ENCODE assay signal across 13 cellular contexts in genomic region chr1:30742963-30743559, GRCh38. TPM values are rescaled to one million over a fixed set of nuclear protein-coding genes. Genes with fewer than 3 reads are reported as not detected.
DNase-seq lines count a peak whose midpoint lies in the region; ATAC-seq and TF ChIP-seq lines count a peak whose summit lies in the region.
"Had no signal": no experiment of that assay in that cellular context is flagged by ENCODE, and none has a peak within 500 bp of the region (broad histone marks: within the 10 kb centered on the region; RNA-seq: fewer than 3 reads in every experiment).

No MANE protein-coding gene starts in this region.

- CTCF ChIA-PET in HEK293 (lab: Yijun Ruan, JAX): interaction anchor here (0.8 to 2.0 kb wide), 3 partner anchors 23 to 36 kb away, joined by 3 to 10 read pairs (median 4); no protein-coding TSS in a partner anchor
- CTCF ChIA-PET in activated CD8-positive, alpha-beta T cell treated with anti-CD3 and anti-CD28 coated beads for 36 hours (lab: Charles Lee): interaction anchor here (2.1 to 9.2 kb wide), 7 partner anchors 10 to 40 kb away, joined by 9 to 80 read pairs (median 20); partner anchors contain the start of gene LAPTM5

- no peak overlapping the region for H3K27ac ChIP-seq in HEK293 (ENCODE audit: extremely low read depth, low read depth, low read length)
- H3K27ac ChIP-seq: 22Rv1 had no signal

- H3K4me1 Mint-ChIP-seq in activated CD8-positive, alpha-beta T cell treated with anti-CD3 and anti-CD28 coated beads for 36 hours (ENCODE audit: low read depth): peaks cover 95% of the 10 kb centered on the region
- peaks cover 64 to 100% (median 98%) of the 10 kb centered on the region in 4 donors for H3K4me1 Mint-ChIP-seq in naive thymus-derived CD8-positive, alpha-beta T cell

- DNase-seq in NCI-H2171 treated with DMSO at 0.1 percent for 48 hours (lab: John Stamatoyannopoulos, UW): peak; percentile 64
- DNase-seq in NCI-H2171 (lab: John Stamatoyannopoulos, UW): no peak
- DNase-seq in activated CD8-positive, alpha-beta T cell treated with anti-CD3 and anti-CD28 coated beads for 36 hours: no peak
- no peak for DNase-seq in naive thymus-derived CD8-positive, alpha-beta T cell
- no peak for DNase-seq in globus pallidus (ENCODE audit: low spot score)
- no peak for DNase-seq in head of caudate nucleus
- DNase-seq: NCI-H2029 treated with DMSO at 0.1 percent for 48 hours, SIG-M5 had no signal

- H3K36me3 Mint-ChIP-seq in activated CD8-positive, alpha-beta T cell treated with anti-CD3 and anti-CD28 coated beads for 36 hours (ENCODE audit: low read depth): peaks cover 75% of the 10 kb centered on the region
- peaks cover 4 to 59% (median 29%) of the 10 kb centered on the region in 3 donors for H3K36me3 Mint-ChIP-seq in naive thymus-derived CD8-positive, alpha-beta T cell

- ATAC-seq in activated CD8-positive, alpha-beta T cell treated with anti-CD3 and anti-CD28 coated beads for 36 hours: no peak
- no peak for ATAC-seq in naive thymus-derived CD8-positive, alpha-beta T cell
- no peak for ATAC-seq in HG02642 (IDR thresholded peaks at IDR 0.05; ENCODE audit: poor library complexity, unreplicated experiment)

- no peaks in the 10 kb centered on the region for H3K36me3 ChIP-seq in HEK293 (ENCODE audit: control insufficient read depth in 2 of 2, insufficient read depth in 1 of 2, low read length in 2 of 2)

- POLR2A ChIA-PET in HEK293 (lab: Yijun Ruan, JAX): interaction anchor here (0.5 kb wide), 1 partner anchor 1346 kb away, joined by 3 read pairs; no protein-coding TSS in a partner anchor
- POLR2A ChIA-PET in activated CD8-positive, alpha-beta T cell treated with anti-CD3 and anti-CD28 coated beads for 36 hours (lab: Charles Lee): interaction anchor here (0.9 to 36.3 kb wide), 8 partner anchors 8 to 37 kb away, joined by 3 to 671 read pairs (median 5); partner anchors contain the start of gene LAPTM5
- POLR2A ChIA-PET in naive thymus-derived CD8-positive, alpha-beta T cell (lab: Charles Lee): interaction anchor here (0.6 to 41.4 kb wide), 6 partner anchors 5 to 1637 kb away, joined by 3 to 1432 read pairs (median 14); partner anchors contain the start of genes LAPTM5 and MATN1

- TF ChIP-seq CTCF in HEK293 (tag by site-specific recombination; IDR thresholded peaks at IDR 0.05): no peak
- no peak for TF ChIP-seq CTCF in activated CD8-positive, alpha-beta T cell treated with anti-CD3 and anti-CD28 coated beads for 36 hours (IDR thresholded peaks at IDR 0.05)

- peak overlapping the region; percentile 98 for H3K27ac Mint-ChIP-seq in activated CD8-positive, alpha-beta T cell treated with anti-CD3 and anti-CD28 coated beads for 36 hours
- H3K27ac Mint-ChIP-seq in naive thymus-derived CD8-positive, alpha-beta T cell: peak overlapping the region; percentile 90 to 99 (median 99)

- H3K4me3 ChIP-seq in HEK293 (ENCODE audit: low read depth, low read length): no peak overlapping the region

- no peaks in the 10 kb centered on the region for H3K9me3 Mint-ChIP-seq in activated CD8-positive, alpha-beta T cell treated with anti-CD3 and anti-CD28 coated beads for 36 hours
- peaks cover 0 to 3% (median 0%) of the 10 kb centered on the region in 9 donors for H3K9me3 Mint-ChIP-seq in naive thymus-derived CD8-positive, alpha-beta T cell

- no peaks in the 10 kb centered on the region for H3K4me1 ChIP-seq in HEK293 (ENCODE audit: control insufficient read depth, insufficient read depth, low read length)

- H3K9me3 ChIP-seq in HEK293 (ENCODE audit: control insufficient read depth, insufficient read depth, low read depth, low read length): no peaks in the 10 kb centered on the region

- H3K4me3 Mint-ChIP-seq in activated CD8-positive, alpha-beta T cell treated with anti-CD3 and anti-CD28 coated beads for 36 hours: peak overlapping the region; percentile 55
- H3K4me3 Mint-ChIP-seq in naive thymus-derived CD8-positive, alpha-beta T cell: peak overlapping the region; percentile 72 to 99 (median 94)

- no peaks in the 10 kb centered on the region for H3K27me3 Mint-ChIP-seq in activated CD8-positive, alpha-beta T cell treated with anti-CD3 and anti-CD28 coated beads for 36 hours
- no peaks in the 10 kb centered on the region for H3K27me3 Mint-ChIP-seq in naive thymus-derived CD8-positive, alpha-beta T cell

- intact Hi-C loops in activated CD8-positive, alpha-beta T cell treated with anti-CD3 and anti-CD28 coated beads for 36 hours (cut with micrococcal nuclease): loop anchor here (1.0 to 5.0 kb wide), 2 partner anchors 16 to 34 kb away; no protein-coding TSS in a partner anchor
- intact Hi-C loops in head of caudate nucleus (cut with DNase I): no loop called here

TF ChIP-seq in HEK293, 187 proteins besides CTCF, POLR2A, EP300 and RAD21:
- TF ChIP-seq SP7 (tag by site-specific recombination; IDR thresholded peaks at IDR 0.05) (no peak), ZNF24 (tag by site-specific recombination; IDR thresholded peaks at IDR 0.05) (peak; percentile 59)

RNA-seq across cellular contexts. Expression of gene LAPTM5, which starts 14.5 kb away (rescaled TPM):
- 100 to 1,000 TPM; 229 to 237 TPM for total RNA-seq in activated CD8-positive, alpha-beta T cell treated with anti-CD3 and anti-CD28 coated beads for 36 hours
- total RNA-seq in naive thymus-derived CD8-positive, alpha-beta T cell: 100 to 1,000 TPM; 565 to 585 TPM
- 100 to 1,000 TPM; 534 to 602 (median 561) TPM for polyA plus RNA-seq in naive thymus-derived CD8-positive, alpha-beta T cell

RNA-seq across cellular contexts. Expression of gene MATN1, which starts 19.7 kb away (rescaled TPM):
- total RNA-seq in activated CD8-positive, alpha-beta T cell treated with anti-CD3 and anti-CD28 coated beads for 36 hours: 1 to 10 TPM in 1 of 2 experiments, under 1 TPM in 1; 0.45 to 1.4 TPM
- under 1 TPM; 0.47 to 0.96 TPM for total RNA-seq in naive thymus-derived CD8-positive, alpha-beta T cell
- polyA plus RNA-seq in naive thymus-derived CD8-positive, alpha-beta T cell: under 1 TPM in 1 of 3 donors, not detected in 2; 0.07 TPM
- total RNA-seq: lower leg skin, M059J had no signal
